ENCODE assay signal across 6 cellular contexts in genomic region chr19:14551134-14552007, GRCh38. TPM values are rescaled to one million over a fixed set of nuclear protein-coding genes. Genes with fewer than 3 reads are reported as not detected.
DNase-seq lines count a peak whose midpoint lies in the region; ATAC-seq and TF ChIP-seq lines count a peak whose summit lies in the region.
"Not testable (repeated sequence)": the region's sequence is repeated elsewhere in the genome, so short reads cannot be mapped to it uniquely, and the experiment has no call there.

No MANE protein-coding gene starts in this region.

- intact Hi-C loops in CD8-positive, alpha-beta T cell (cut with DNase I, micrococcal nuclease), result loop anchor here (1.0 kb wide), 3 partner anchors 21 to 46 kb away; partner anchors contain the start of gene TECR (in 1 of the 2)

- H3K36me3 Mint-ChIP-seq in CD8-positive, alpha-beta T cell, result peaks cover 37% of the 10 kb centered on the region
- not testable (repeated sequence) for H3K36me3 Mint-ChIP-seq in WTC11
- peaks cover 13% of the 10 kb centered on the region for H3K36me3 Mint-ChIP-seq in brain

- H3K4me1 Mint-ChIP-seq in CD8-positive, alpha-beta T cell (ENCODE audit: low read depth), result peaks cover 54% of the 10 kb centered on the region
- H3K4me1 Mint-ChIP-seq in WTC11 (peaks cover 16% of the 10 kb centered on the region), brain (peaks cover 28% of the 10 kb centered on the region)

- H3K4me1 ChIP-seq in CD8-positive, alpha-beta T cell (ENCODE audit: insufficient read depth, low read length), result peaks cover 49% of the 10 kb centered on the region

- H3K27me3 Mint-ChIP-seq in CD8-positive, alpha-beta T cell (ENCODE audit: low read depth); WTC11 (ENCODE audit: low read depth); brain: not testable (repeated sequence)

- CTCF ChIA-PET in CD8-positive, alpha-beta T cell (lab: Charles Lee), result interaction anchor here (0.6 to 5.1 kb wide), 23 partner anchors 10 to 189 kb away, joined by 3 to 49 read pairs (median 4); partner anchors contain the start of genes GIPC1 and TECR
- CTCF ChIA-PET in WTC11 (lab: Charles Lee), result interaction anchor here (0.6 to 2.5 kb wide), 15 partner anchors 8 to 203 kb away, joined by 3 to 17 read pairs (median 4); partner anchors contain the start of genes DNAJB1 and NDUFB7

- peak; percentile 70 to 91 (median 84) for DNase-seq in CD8-positive, alpha-beta T cell
- DNase-seq in WTC11 (ENCODE audit: low spot score) (peak; percentile 78), left kidney (ENCODE audit: low read depth, low spot score) (peak; percentile 81)
- peak; percentile 46 to 61 (median 46) for DNase-seq in stimulated activated CD4-positive, alpha-beta T cell treated with anti-CD3 and anti-CD28 coated beads, TNF-alpha, amount 100 ng/mL, for 24 hours (ENCODE audit: low read depth in 3 of 3)

- H3K27ac Mint-ChIP-seq in CD8-positive, alpha-beta T cell, result peak overlapping the region; percentile 89
- H3K27ac Mint-ChIP-seq in WTC11, result not testable (repeated sequence)
- peak overlapping the region in 3 of 5 experiments; percentile 59 to 81 (median 60) for H3K27ac Mint-ChIP-seq in brain

- POLR2A ChIA-PET in CD8-positive, alpha-beta T cell (lab: Charles Lee), result interaction anchor here (1.0 to 2.5 kb wide), 6 partner anchors 12 to 56 kb away, joined by 3 to 16 read pairs (median 4); partner anchors contain the start of genes DNAJB1 and GIPC1
- POLR2A ChIA-PET in WTC11 (lab: Charles Lee), result not testable (repeated sequence)

- H3K36me3 ChIP-seq in CD8-positive, alpha-beta T cell (ENCODE audit: insufficient read depth, low read length), result not testable (repeated sequence)

- H3K4me3 ChIP-seq in CD8-positive, alpha-beta T cell (ENCODE audit: low read depth, low read length), result not testable (repeated sequence)

- not testable (repeated sequence) for H3K9me3 ChIP-seq in CD8-positive, alpha-beta T cell (ENCODE audit: low read length)

- H3K4me3 Mint-ChIP-seq in CD8-positive, alpha-beta T cell, result peak overlapping the region; percentile 63
- not testable (repeated sequence) for H3K4me3 Mint-ChIP-seq in WTC11, brain

- not testable (repeated sequence) for H3K9me3 Mint-ChIP-seq in CD8-positive, alpha-beta T cell; WTC11; brain

- peak; percentile 64 for TF ChIP-seq CTCF in CD8-positive, alpha-beta T cell (IDR thresholded peaks at IDR 0.05)
- TF ChIP-seq CTCF in LNCAP (IDR thresholded peaks at IDR 0.05) (peak; percentile 23; the same call in 1 of the 2 replicates), brain (conservative IDR thresholded peaks at IDR 0.05) (peak in 1 of 2 experiments; percentile 27)
- TF ChIP-seq CTCF in WTC11 (IDR thresholded peaks at IDR 0.05), result not testable (repeated sequence)

- peak overlapping the region; percentile 33 for H3K27ac ChIP-seq in CD8-positive, alpha-beta T cell (ENCODE audit: low read depth, low read length)

- peak; percentile 98 for ATAC-seq in CD8-positive, alpha-beta T cell
- peak; percentile 86 for ATAC-seq in WTC11

- not testable (repeated sequence) for H3K27me3 ChIP-seq in CD8-positive, alpha-beta T cell (ENCODE audit: insufficient read depth, low read length)

TF ChIP-seq in WTC11, 78 proteins besides CTCF, POLR2A, EP300 and RAD21:
- TF ChIP-seq, protein P1, sequence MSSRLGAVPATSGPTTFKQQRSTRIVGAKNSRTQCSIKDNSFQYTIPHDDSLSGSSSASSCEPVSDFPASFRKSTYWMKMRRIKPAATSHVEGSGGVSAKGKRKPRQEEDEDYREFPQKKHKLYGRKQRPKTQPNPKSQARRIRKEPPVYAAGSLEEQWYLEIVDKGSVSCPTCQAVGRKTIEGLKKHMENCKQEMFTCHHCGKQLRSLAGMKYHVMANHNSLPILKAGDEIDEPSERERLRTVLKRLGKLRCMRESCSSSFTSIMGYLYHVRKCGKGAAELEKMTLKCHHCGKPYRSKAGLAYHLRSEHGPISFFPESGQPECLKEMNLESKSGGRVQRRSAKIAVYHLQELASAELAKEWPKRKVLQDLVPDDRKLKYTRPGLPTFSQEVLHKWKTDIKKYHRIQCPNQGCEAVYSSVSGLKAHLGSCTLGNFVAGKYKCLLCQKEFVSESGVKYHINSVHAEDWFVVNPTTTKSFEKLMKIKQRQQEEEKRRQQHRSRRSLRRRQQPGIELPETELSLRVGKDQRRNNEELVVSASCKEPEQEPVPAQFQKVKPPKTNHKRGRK (CRISPR knock-in tag; IDR thresholded peaks at IDR 0.05; ENCODE audit: borderline replicate concordance), result peak; percentile 21; the same call in 1 of the 2 replicates
- TF ChIP-seq GABPB1 (CRISPR knock-in tag; IDR thresholded peaks at IDR 0.05), result 0 out of 2 replicates have a peak, but pooled peaks have one; percentile 10

RNA-seq across cellular contexts. Expression of gene NDUFB7, which starts 20.5 kb away (rescaled TPM):
- total RNA-seq in CD8-positive, alpha-beta T cell, result 10 to 100 TPM; 27.8 to 34.3 TPM
- total RNA-seq in WTC11 (2021), result 240 to 255 TPM (median 254 TPM) in 3 replicates
- 694 TPM for polyA plus RNA-seq in brain (ENCODE audit: insufficient read depth, low read depth, low replicate concordance)

RNA-seq across cellular contexts. Expression of gene TECR, which starts 22.0 kb away (rescaled TPM):
- 100 to 1,000 TPM; 300 to 325 TPM for total RNA-seq in CD8-positive, alpha-beta T cell
- total RNA-seq in WTC11 (2021), result 161 to 198 TPM (median 197 TPM) in 3 replicates
- 627 TPM for polyA plus RNA-seq in brain (ENCODE audit: insufficient read depth, low read depth, low replicate concordance)

RNA-seq across cellular contexts. Expression of gene CLEC17A, which starts 31.5 kb away (rescaled TPM):
- under 1 TPM in 1 of 2 experiments, not detected in 1; 0.35 TPM for total RNA-seq in CD8-positive, alpha-beta T cell
- 0.14 TPM in 1 of 3 replicates, not detected in the others for total RNA-seq in WTC11 (2021)
- not detected for polyA plus RNA-seq in brain (ENCODE audit: insufficient read depth, low read depth, low replicate concordance)

RNA-seq across cellular contexts. Expression of gene DNAJB1, which starts 33.2 kb away (rescaled TPM):
- 100 to 1,000 TPM; 963 to 995 TPM for total RNA-seq in CD8-positive, alpha-beta T cell
- 54.5 to 88.7 TPM (median 81.9 TPM) in 3 replicates for total RNA-seq in WTC11 (2021)
- 154 TPM for polyA plus RNA-seq in brain (ENCODE audit: insufficient read depth, low read depth, low replicate concordance)

RNA-seq across cellular contexts. Expression of gene GIPC1, which starts 55.4 kb away (rescaled TPM):
- total RNA-seq in CD8-positive, alpha-beta T cell, result 10 to 100 TPM; 15.6 to 16.0 TPM
- 70.7 to 76.5 TPM (median 75.0 TPM) in 3 replicates for total RNA-seq in WTC11 (2021)
- 137 TPM for polyA plus RNA-seq in brain (ENCODE audit: insufficient read depth, low read depth, low replicate concordance)
